In genomic region chr5:132259061-132259851, GRCh38 we compare ENCODE assay signal across 8 cellular contexts. TPM values are rescaled to one million over a fixed set of nuclear protein-coding genes. Genes with fewer than 3 reads are reported as not detected.
DNase-seq lines count a peak whose midpoint lies in the region; ATAC-seq and TF ChIP-seq lines count a peak whose summit lies in the region.

No MANE protein-coding gene starts in this region.

- ATAC-seq in natural killer cell (no peak), T-cell (replicated peaks in 1 of 4) (no peak), HG03139 (IDR thresholded peaks at IDR 0.05; ENCODE audit: unreplicated experiment) (no peak)
- no peak for ATAC-seq in natural killer cell treated with Interleukin-12 subunit alpha and Interleukin-12 subunit beta and Interleukin-15 and Interleukin-18, amount 100 ng/mL, for 72 hours
- ATAC-seq in activated T-cell treated with anti-CD3 and anti-CD28 coated beads, Interleukin-2, amount 50 U/mL, for 72 hours (replicated peaks in 1 of 2) = no peak
- ATAC-seq in naive thymus-derived CD8-positive, alpha-beta T cell = no peak

- H3K9ac ChIP-seq in endocrine pancreas (ENCODE audit: control insufficient read depth, insufficient read depth, low read length) = peak overlapping the region; percentile 69

- no peaks in the 10 kb centered on the region for H3K36me3 Mint-ChIP-seq in natural killer cell
- no peaks in the 10 kb centered on the region for H3K36me3 Mint-ChIP-seq in natural killer cell treated with Interleukin-12 subunit alpha and Interleukin-12 subunit beta and Interleukin-15 and Interleukin-18, amount 100 ng/mL, for 72 hours
- H3K36me3 Mint-ChIP-seq in T-cell = no peaks in the 10 kb centered on the region
- H3K36me3 Mint-ChIP-seq in activated T-cell treated with anti-CD3 and anti-CD28 coated beads, Interleukin-2, amount 50 U/mL, for 72 hours (ENCODE audit: insufficient read depth in 2 of 2) = no peaks in the 10 kb centered on the region
- H3K36me3 Mint-ChIP-seq in naive thymus-derived CD8-positive, alpha-beta T cell = no peaks in the 10 kb centered on the region

- H3K4me1 Mint-ChIP-seq in natural killer cell = peaks cover 0 to 9% of the 10 kb centered on the region in 2 donors
- H3K4me1 Mint-ChIP-seq in natural killer cell treated with Interleukin-12 subunit alpha and Interleukin-12 subunit beta and Interleukin-15 and Interleukin-18, amount 100 ng/mL, for 72 hours (ENCODE audit: low read depth in 2 of 2) = peaks cover 0 to 5% of the 10 kb centered on the region in 2 donors
- peaks cover 0 to 8% (median 6%) of the 10 kb centered on the region in 3 donors for H3K4me1 Mint-ChIP-seq in T-cell
- H3K4me1 Mint-ChIP-seq in activated T-cell treated with anti-CD3 and anti-CD28 coated beads, Interleukin-2, amount 50 U/mL, for 72 hours (ENCODE audit: low read depth) = peaks cover 48% of the 10 kb centered on the region
- H3K4me1 Mint-ChIP-seq in naive thymus-derived CD8-positive, alpha-beta T cell = peaks cover 12 to 14% (median 13%) of the 10 kb centered on the region in 4 donors

- H3K4me3 Mint-ChIP-seq in natural killer cell (peak overlapping the region; percentile 25), T-cell (no peak overlapping the region)
- H3K4me3 Mint-ChIP-seq in natural killer cell treated with Interleukin-12 subunit alpha and Interleukin-12 subunit beta and Interleukin-15 and Interleukin-18, amount 100 ng/mL, for 72 hours = no peak overlapping the region
- no peak overlapping the region for H3K4me3 Mint-ChIP-seq in activated T-cell treated with anti-CD3 and anti-CD28 coated beads, Interleukin-2, amount 50 U/mL, for 72 hours
- peak overlapping the region in 2 of 10 donors; percentile 14 to 16 for H3K4me3 Mint-ChIP-seq in naive thymus-derived CD8-positive, alpha-beta T cell

- no peaks in the 10 kb centered on the region for H3K27me3 ChIP-seq in endocrine pancreas (ENCODE audit: control insufficient read depth, insufficient read depth, low read length)

- no peak overlapping the region for H3K4me3 ChIP-seq in endocrine pancreas (ENCODE audit: control insufficient read depth, insufficient read depth, low read length)

- DNase-seq in natural killer cell (peak; percentile 14), mucosa of gallbladder (ENCODE audit: low spot score) (peak; percentile 55), T-cell (no peak)
- no peak for DNase-seq in natural killer cell treated with Interleukin-12 subunit alpha and Interleukin-12 subunit beta and Interleukin-15 and Interleukin-18, amount 100 ng/mL, for 72 hours (ENCODE audit: low spot score)
- DNase-seq in activated T-cell treated with anti-CD3 and anti-CD28 coated beads, Interleukin-2, amount 50 U/mL, for 72 hours = no peak
- DNase-seq in naive thymus-derived CD8-positive, alpha-beta T cell = no peak

- no peaks in the 10 kb centered on the region for H3K4me1 ChIP-seq in endocrine pancreas (ENCODE audit: control insufficient read depth, insufficient read depth, low read length)

- CTCF ChIA-PET in T-cell (lab: Charles Lee) = no interaction called here

- no peak for TF ChIP-seq CTCF in natural killer cell (IDR thresholded peaks at IDR 0.05)

- no peaks in the 10 kb centered on the region for H3K9me3 ChIP-seq in endocrine pancreas (ENCODE audit: control insufficient read depth, low read length)

- no peaks in the 10 kb centered on the region for H3K36me3 ChIP-seq in endocrine pancreas (ENCODE audit: control insufficient read depth, insufficient read depth, low read length)

- H3K27me3 Mint-ChIP-seq in natural killer cell (ENCODE audit: low read depth in 2 of 2) = peaks cover 13 to 22% of the 10 kb centered on the region in 2 donors
- H3K27me3 Mint-ChIP-seq in natural killer cell treated with Interleukin-12 subunit alpha and Interleukin-12 subunit beta and Interleukin-15 and Interleukin-18, amount 100 ng/mL, for 72 hours = peaks cover 11% of the 10 kb centered on the region in 2 donors
- peaks cover 13 to 27% of the 10 kb centered on the region in 2 donors for H3K27me3 Mint-ChIP-seq in T-cell
- peaks cover 15% of the 10 kb centered on the region for H3K27me3 Mint-ChIP-seq in activated T-cell treated with anti-CD3 and anti-CD28 coated beads, Interleukin-2, amount 50 U/mL, for 72 hours (ENCODE audit: low read depth)
- H3K27me3 Mint-ChIP-seq in naive thymus-derived CD8-positive, alpha-beta T cell = peaks cover 6 to 35% (median 18%) of the 10 kb centered on the region in 5 donors

- POLR2A ChIA-PET in T-cell (lab: Charles Lee) = interaction anchor here in 1 of 2 donors (0.6 kb wide), 1 partner anchor 19 kb away, joined by 3 read pairs; no protein-coding TSS in a partner anchor
- POLR2A ChIA-PET in naive thymus-derived CD8-positive, alpha-beta T cell (lab: Charles Lee) = no interaction called here

- intact Hi-C loops in natural killer cell (cut with micrococcal nuclease) = no loop called here

- H3K27ac Mint-ChIP-seq in natural killer cell = no peak overlapping the region
- H3K27ac Mint-ChIP-seq in natural killer cell treated with Interleukin-12 subunit alpha and Interleukin-12 subunit beta and Interleukin-15 and Interleukin-18, amount 100 ng/mL, for 72 hours = no peak overlapping the region
- no peak overlapping the region for H3K27ac Mint-ChIP-seq in T-cell
- no peak overlapping the region for H3K27ac Mint-ChIP-seq in activated T-cell treated with anti-CD3 and anti-CD28 coated beads, Interleukin-2, amount 50 U/mL, for 72 hours
- peak overlapping the region in 1 of 10 donors; percentile 34 for H3K27ac Mint-ChIP-seq in naive thymus-derived CD8-positive, alpha-beta T cell

- H3K9me3 Mint-ChIP-seq in natural killer cell (no peaks in the 10 kb centered on the region), T-cell (no peaks in the 10 kb centered on the region)
- H3K9me3 Mint-ChIP-seq in natural killer cell treated with Interleukin-12 subunit alpha and Interleukin-12 subunit beta and Interleukin-15 and Interleukin-18, amount 100 ng/mL, for 72 hours = no peaks in the 10 kb centered on the region
- no peaks in the 10 kb centered on the region for H3K9me3 Mint-ChIP-seq in activated T-cell treated with anti-CD3 and anti-CD28 coated beads, Interleukin-2, amount 50 U/mL, for 72 hours
- no peaks in the 10 kb centered on the region for H3K9me3 Mint-ChIP-seq in naive thymus-derived CD8-positive, alpha-beta T cell

RNA-seq across cellular contexts. Expression of gene PDLIM4, which starts 1.8 kb away (rescaled TPM):
- total RNA-seq in natural killer cell = not detected
- not detected for total RNA-seq in natural killer cell treated with Interleukin-12 subunit alpha and Interleukin-12 subunit beta and Interleukin-15 and Interleukin-18, amount 100 ng/mL, for 72 hours
- 20.7 TPM for total RNA-seq in mucosa of gallbladder
- not detected for total RNA-seq in T-cell
- 1 to 10 TPM in 1 of 2 donors, under 1 TPM in 1; 0.79 to 1.2 TPM for total RNA-seq in activated T-cell treated with anti-CD3 and anti-CD28 coated beads, Interleukin-2, amount 50 U/mL, for 72 hours
- not detected for total RNA-seq in naive thymus-derived CD8-positive, alpha-beta T cell
- not detected for polyA plus RNA-seq in naive thymus-derived CD8-positive, alpha-beta T cell

RNA-seq across cellular contexts. Expression of gene P4HA2, which starts 31.6 kb away (rescaled TPM):
- under 1 TPM in 1 of 3 donors, not detected in 2; 0.20 TPM for total RNA-seq in natural killer cell
- 10 to 100 TPM in 1 of 2 donors, 1 to 10 TPM in 1; 5.5 to 20.1 TPM for total RNA-seq in natural killer cell treated with Interleukin-12 subunit alpha and Interleukin-12 subunit beta and Interleukin-15 and Interleukin-18, amount 100 ng/mL, for 72 hours
- total RNA-seq in mucosa of gallbladder = 47.5 TPM
- under 1 TPM in 3 of 5 donors, not detected in 2; 0.50 to 0.99 (median 0.98) TPM for total RNA-seq in T-cell
- total RNA-seq in activated T-cell treated with anti-CD3 and anti-CD28 coated beads, Interleukin-2, amount 50 U/mL, for 72 hours = 1 to 10 TPM; 3.2 to 5.9 TPM
- total RNA-seq in naive thymus-derived CD8-positive, alpha-beta T cell = not detected
- 1 to 10 TPM in 1 of 3 donors, not detected in 2; 1.2 TPM for polyA plus RNA-seq in naive thymus-derived CD8-positive, alpha-beta T cell

RNA-seq across cellular contexts. Expression of gene SLC22A4, which starts 34.9 kb away (rescaled TPM):
- total RNA-seq in natural killer cell (1 to 10 TPM in 1 of 3 donors, under 1 TPM in 2; 0.14 to 2.3 (median 0.27) TPM), mucosa of gallbladder (0.37 TPM), T-cell (under 1 TPM in 1 of 5 donors, not detected in 4; 0.20 TPM)
- total RNA-seq in natural killer cell treated with Interleukin-12 subunit alpha and Interleukin-12 subunit beta and Interleukin-15 and Interleukin-18, amount 100 ng/mL, for 72 hours = 1 to 10 TPM in 1 of 2 donors, under 1 TPM in 1; 0.93 to 2.5 TPM
- total RNA-seq in activated T-cell treated with anti-CD3 and anti-CD28 coated beads, Interleukin-2, amount 50 U/mL, for 72 hours = 1 to 10 TPM; 1.8 to 2.9 TPM
- not detected for total RNA-seq in naive thymus-derived CD8-positive, alpha-beta T cell
- not detected for polyA plus RNA-seq in naive thymus-derived CD8-positive, alpha-beta T cell

Comparison
In these comparisons a context has a peak if more than half of its experiments do, and no peak if none do; other contexts are left out.
1. DNase-seq: peak in natural killer cell (single experiment) and mucosa of gallbladder (single experiment); none in natural killer cell treated with Interleukin-12 subunit alpha and Interleukin-12 subunit beta and Interleukin-15 and Interleukin-18, amount 100 ng/mL, for 72 hours (single experiment), T-cell (0 of 34), activated T-cell treated with anti-CD3 and anti-CD28 coated beads, Interleukin-2, amount 50 U/mL, for 72 hours (0 of 2) and naive thymus-derived CD8-positive, alpha-beta T cell (0 of 10).
2. RNA of gene PDLIM4, which starts 1.8 kb away (total RNA-seq): 20.7 TPM in mucosa of gallbladder (single experiment); 0.79 to 1.2 TPM in activated T-cell treated with anti-CD3 and anti-CD28 coated beads, Interleukin-2, amount 50 U/mL, for 72 hours, not detected in natural killer cell treated with Interleukin-12 subunit alpha and Interleukin-12 subunit beta and Interleukin-15 and Interleukin-18, amount 100 ng/mL, for 72 hours, not detected in natural killer cell, not detected in T-cell and not detected in naive thymus-derived CD8-positive, alpha-beta T cell; every median in the first group is over 10 times any median in the second.